ENCODE assay signal across 8 cellular contexts in genomic region chr4:184825394-184826314, GRCh38. TPM values are rescaled to one million over a fixed set of nuclear protein-coding genes. Genes with fewer than 3 reads are reported as not detected.
DNase-seq lines count a peak whose midpoint lies in the region; ATAC-seq, FAIRE-seq and TF ChIP-seq lines count a peak whose summit lies in the region.

Gene ACSL1 (minus strand): TSS chr4:184825968. CDS start chr4:184803514, 22,454 bp downstream.

- H3K9me3 Mint-ChIP-seq in activated naive CD4-positive, alpha-beta T cell treated with anti-CD3 and anti-CD28 coated beads, Interleukin-2, amount 50 U/mL, for 24 hours: no peaks in the 10 kb centered on the region

- H3K36me3 ChIP-seq in DOHH2 (ENCODE audit: control insufficient read depth, low read length) (no peaks in the 10 kb centered on the region), pancreas (no peaks in the 10 kb centered on the region), tibial artery (no peaks in the 10 kb centered on the region)

- no peaks in the 10 kb centered on the region for H3K9me2 ChIP-seq in DOHH2 (replicated peaks; ENCODE audit: control insufficient read depth, low read length)

- peaks cover 3% of the 10 kb centered on the region; the same call in 1 of the 2 replicates for H4K20me1 ChIP-seq in DOHH2 (ENCODE audit: control insufficient read depth, insufficient read depth, low read depth, low read length)

- H3K36me3 Mint-ChIP-seq in activated naive CD4-positive, alpha-beta T cell treated with anti-CD3 and anti-CD28 coated beads, Interleukin-2, amount 50 U/mL, for 24 hours: peaks cover 1% of the 10 kb centered on the region

- peaks cover 48% of the 10 kb centered on the region for H3K79me2 ChIP-seq in DOHH2 (ENCODE audit: control insufficient read depth, low read length)

- H3F3A ChIP-seq in DOHH2 (ENCODE audit: control insufficient read depth, insufficient read depth): no peaks in the 10 kb centered on the region; the same call in 1 of the 2 replicates

- peak within 1 kb of the TSS; percentile 94 for H3K4me3 Mint-ChIP-seq in activated naive CD4-positive, alpha-beta T cell treated with anti-CD3 and anti-CD28 coated beads, Interleukin-2, amount 50 U/mL, for 24 hours

- H3K9me3 ChIP-seq in DOHH2 (ENCODE audit: control insufficient read depth, insufficient read depth, low read length) (no peaks in the 10 kb centered on the region), pancreas (no peaks in the 10 kb centered on the region), tibial artery (no peaks in the 10 kb centered on the region)

- H3K4me1 Mint-ChIP-seq in activated naive CD4-positive, alpha-beta T cell treated with anti-CD3 and anti-CD28 coated beads, Interleukin-2, amount 50 U/mL, for 24 hours: peaks cover 29% of the 10 kb centered on the region

- H3K27me3 Mint-ChIP-seq in activated naive CD4-positive, alpha-beta T cell treated with anti-CD3 and anti-CD28 coated beads, Interleukin-2, amount 50 U/mL, for 24 hours: no peaks in the 10 kb centered on the region

- peak; percentile 65 for ATAC-seq in GM21515 (IDR thresholded peaks at IDR 0.05; ENCODE audit: unreplicated experiment)
- peak; percentile 86 for ATAC-seq in SK-N-SH treated with all-trans-retinoic acid at 6 μM for 48 hours
- ATAC-seq in Right ventricle myocardium inferior: peak; percentile 91
- ATAC-seq in pancreas: peak; percentile 90 to 95 (median 92)

- no peak for FAIRE-seq in pancreas (lab: Jason Lieb, UNC)

- H3K4me2 ChIP-seq in DOHH2 (ENCODE audit: low read length): peak within 1 kb of the TSS; percentile 95

- WGBS in pancreas, 2 donors: 0 to 1% methylated on average over 90 to 139 of the region's 139 CpGs

- H3K27ac ChIP-seq in DOHH2 (ENCODE audit: low read depth, low read length): no peak within 1 kb of the TSS
- H3K27ac ChIP-seq in pancreas: peak within 1 kb of the TSS; percentile 33 to 81 (median 58)
- H3K27ac ChIP-seq in tibial artery: peak within 1 kb of the TSS; percentile 81

- H3K4me3 ChIP-seq in DOHH2 (ENCODE audit: low read length) (peak within 1 kb of the TSS; percentile 80), pancreas (peak within 1 kb of the TSS; percentile 57 to 72 (median 64)), tibial artery (peak within 1 kb of the TSS; percentile 56 to 72)

- no peak for TF ChIP-seq CTCF in DOHH2 (IDR thresholded peaks at IDR 0.05; ENCODE audit: low read depth, low read length, poor library complexity, severe bottlenecking)
- TF ChIP-seq CTCF in pancreas (IDR thresholded peaks at IDR 0.05): no peak
- TF ChIP-seq CTCF in tibial artery (IDR thresholded peaks at IDR 0.05): no peak

- DNase-seq in HuH-7 (ENCODE audit: low spot score): peak; percentile 29
- peak; percentile 97 for DNase-seq in Right ventricle myocardium inferior (ENCODE audit: missing footprints)
- peak; percentile 67 to 91 (median 83) for DNase-seq in pancreas
- DNase-seq in tibial artery: peak; percentile 85 to 92

- H3K4me1 ChIP-seq in DOHH2 (ENCODE audit: control insufficient read depth, low read length) (peaks cover 26% of the 10 kb centered on the region), pancreas (peaks cover 0 to 5% (median 3%) of the 10 kb centered on the region in 3 donors), tibial artery (peaks cover 0 to 22% (median 10%) of the 10 kb centered on the region in 4 donors)

- peak within 1 kb of the TSS; percentile 90 for H3K27ac Mint-ChIP-seq in activated naive CD4-positive, alpha-beta T cell treated with anti-CD3 and anti-CD28 coated beads, Interleukin-2, amount 50 U/mL, for 24 hours

- H3K27me3 ChIP-seq in DOHH2 (ENCODE audit: control insufficient read depth, low read length) (no peaks in the 10 kb centered on the region), pancreas (no peaks in the 10 kb centered on the region), tibial artery (no peaks in the 10 kb centered on the region)

- intact Hi-C loops in Right ventricle myocardium inferior (cut with DNase I) (loop anchor here (2.0 to 10.0 kb wide), 2 partner anchors 21 to 159 kb away; no protein-coding TSS in a partner anchor), pancreas (cut with DNase I) (no loop called here), tibial artery (cut with DNase I; ENCODE audit: low total_unique reads) (loop anchor here (5.0 to 10.0 kb wide), 4 partner anchors 73 to 299 kb away; no protein-coding TSS in a partner anchor)

TF ChIP-seq in SK-N-SH treated with all-trans-retinoic acid at 6 μM for 48 hours, 23 proteins besides CTCF, POLR2A, EP300 and RAD21:
- no peak for TF ChIP-seq OSR1 (CRISPR knock-in tag; IDR thresholded peaks at IDR 0.05)
- no peak for TF ChIP-seq ZNF565 (CRISPR knock-in tag; conservative IDR thresholded peaks at IDR 0.05; ENCODE audit: low read depth)
- no peak for TF ChIP-seq CSRNP3 (CRISPR knock-in tag; IDR thresholded peaks at IDR 0.05)
- no peak for TF ChIP-seq TCF4 (CRISPR knock-in tag; IDR thresholded peaks at IDR 0.05; ENCODE audit: borderline replicate concordance)
- no peak for TF ChIP-seq PPARA (CRISPR knock-in tag; IDR thresholded peaks at IDR 0.05; ENCODE audit: borderline replicate concordance)

RNA-seq across cellular contexts. Expression of gene ACSL1, which starts in this region (rescaled TPM):
- total RNA-seq in Right ventricle myocardium inferior: 445 TPM
- total RNA-seq in pancreas: 10 to 100 TPM; 16.0 to 39.4 (median 20.9) TPM
- polyA plus RNA-seq in pancreas: 10 to 100 TPM; 18.5 to 22.4 TPM

Comparison
In these comparisons a context has a peak if more than half of its experiments do, and no peak if none do; other contexts are left out.
1. RNA of gene ACSL1 (total RNA-seq): 445 TPM in Right ventricle myocardium inferior (single experiment); 16.0 to 39.4 TPM in pancreas; every median in the first group is over 10 times any median in the second.
2. DNase-seq: peak in every context shown above with its lines; median percentile 97 in Right ventricle myocardium inferior; 88 in tibial artery; 83 in pancreas; 29 in HuH-7.
3. intact Hi-C loops: an anchor here in Right ventricle myocardium inferior (2.0 to 10.0 kb wide) and tibial artery (5.0 to 10.0 kb wide); none called in pancreas.
4. Peak in every context shown above with its lines, with median percentiles within 50 percentile points of each other: H3K4me3 ChIP-seq and ATAC-seq.